14 cellular contexts compared by ENCODE assay signal in the genomic region with DNA sequence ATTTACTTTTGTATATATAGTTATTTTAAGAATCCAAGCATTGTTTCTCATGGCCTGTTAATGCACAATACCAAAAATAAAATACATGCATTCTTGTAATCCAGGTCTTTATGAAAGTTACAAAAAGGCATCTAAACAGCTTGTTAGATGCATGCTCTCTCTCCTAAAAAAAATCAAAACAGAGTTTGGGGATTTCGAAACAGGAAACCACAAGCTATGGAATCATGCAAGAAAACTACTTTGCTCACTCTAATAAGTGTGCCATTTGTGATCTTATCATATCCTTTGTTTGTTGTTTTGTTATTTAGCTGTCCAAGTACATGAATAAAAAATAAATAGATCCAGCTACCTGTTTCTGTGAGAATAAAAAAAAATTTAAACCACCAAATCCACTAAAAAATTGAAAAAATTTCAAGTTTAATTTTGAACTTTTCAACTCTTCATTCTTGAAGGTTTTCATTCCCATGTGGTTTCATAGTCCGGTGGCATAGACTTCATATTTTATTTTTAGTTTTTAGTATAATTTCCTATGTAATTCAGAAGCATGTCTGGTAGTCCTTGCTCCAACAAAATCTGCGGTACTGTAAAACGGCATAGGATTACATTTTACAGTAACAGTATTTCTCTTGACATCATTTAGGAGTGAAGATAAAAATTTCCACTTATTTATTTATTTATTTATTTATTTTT. TPM values are rescaled to one million over a fixed set of nuclear protein-coding genes. Genes with fewer than 3 reads are reported as not detected.
DNase-seq lines count a peak whose midpoint lies in the region; ATAC-seq, FAIRE-seq and TF ChIP-seq lines count a peak whose summit lies in the region.
"Had no signal": no experiment of that assay in that cellular context is flagged by ENCODE, and none has a peak within 500 bp of the region (broad histone marks: within the 10 kb centered on the region; RNA-seq: fewer than 3 reads in every experiment).

No MANE protein-coding gene starts in this region.

- peak; percentile 64 for DNase-seq in ELR (ENCODE audit: low read depth)
- DNase-seq in MV-4-11 (lab: John Stamatoyannopoulos, UW), result peak; percentile 52
- peak; percentile 50 for DNase-seq in epithelial cell of esophagus (ENCODE audit: low read depth)
- DNase-seq in RCC 7860 (ENCODE audit: low spot score), result no peak
- DNase-seq: activated naive CD8-positive, alpha-beta T cell treated with anti-CD3 and anti-CD28 coated beads, Interleukin-2, amount 10 ng/mL, durations not matched to agents 7 days and 5 days; left cardiac atrium; natural killer cell; NCI-H1417; NCI-H69; SHP77 had no signal

- peak overlapping the region; percentile 9 for H3K4me2 ChIP-seq in skeletal muscle satellite cell (ENCODE audit: low read length)

- no peaks in the 10 kb centered on the region for H3K9me3 ChIP-seq in skeletal muscle satellite cell (replicated peaks; ENCODE audit: low read length)
- H3K9me3 ChIP-seq: thoracic aorta had no signal

- peaks cover 10% of the 10 kb centered on the region for H3K4me1 ChIP-seq in skeletal muscle satellite cell (ENCODE audit: control insufficient read depth, insufficient read depth, low read length)

- no peak overlapping the region for H3K9ac ChIP-seq in skeletal muscle satellite cell (ENCODE audit: low read depth, low read length)

- ATAC-seq in GM19452 (IDR thresholded peaks at IDR 0.05; ENCODE audit: unreplicated experiment) (no peak), HG02884 (IDR thresholded peaks at IDR 0.05; ENCODE audit: unreplicated experiment) (no peak)
- ATAC-seq: left cardiac atrium, natural killer cell had no signal

- H3K4me3 ChIP-seq in epithelial cell of esophagus (ENCODE audit: low read length) (no peak overlapping the region), skeletal muscle satellite cell (ENCODE audit: low read length) (no peak overlapping the region)

- FAIRE-seq in RCC 7860 (lab: Jason Lieb, UNC), result no peak

- TF ChIP-seq CTCF in epithelial cell of esophagus (IDR thresholded peaks at IDR 0.05; ENCODE audit: insufficient read depth, low read depth, low read length, missing control alignments), result no peak

- H3K27me3 ChIP-seq in skeletal muscle satellite cell (ENCODE audit: control insufficient read depth, insufficient read depth, low read length), result peaks cover 9% of the 10 kb centered on the region

- H3K36me3 ChIP-seq in skeletal muscle satellite cell (ENCODE audit: insufficient read depth, low read length), result no peaks in the 10 kb centered on the region
- H3K36me3 ChIP-seq: thoracic aorta had no signal

RNA-seq across cellular contexts. Expression of a gene that starts 1.6 kb away (rescaled TPM):
- total RNA-seq in skeletal muscle satellite cell (2012; rRNA removed), result 4.8 and 12.7 TPM in 2 replicates
